ENCODE assay signal across 21 cellular contexts in genomic region chr5:89871906-89872305, GRCh38.
"Had no signal": no experiment of that assay in that cellular context is flagged by ENCODE, and none has a peak within 500 bp of the region (broad histone marks: within the 10 kb centered on the region; RNA-seq: fewer than 3 reads in every experiment).

No MANE protein-coding gene starts in this region.

- DNase-seq: activated CD4-positive, alpha-beta T cell treated with anti-CD3 and anti-CD28 coated beads, Interleukin-2, amount 10 ng/mL, durations not matched to agents 24 days and 14 days; activated CD8-positive, alpha-beta memory T cell treated with anti-CD3 and anti-CD28 coated beads, Interleukin-2, amount 10 ng/mL, durations not matched to agents 7 days and 5 days; activated CD8-positive, alpha-beta T cell treated with anti-CD3 and anti-CD28 coated beads for 36 hours; activated effector memory CD4-positive, alpha-beta T cell treated with anti-CD3 and anti-CD28 coated beads, Interleukin-2, amount 50 U/mL, for 16 hours; activated naive CD4-positive, alpha-beta T cell treated with anti-CD3 and anti-CD28 coated beads, Interleukin-2, amount 10 ng/mL, durations not matched to agents 7 days and 5 days; activated T-cell treated with anti-CD3 and anti-CD28 coated beads for 4 hours; amygdala; effector CD4-positive, alpha-beta T cell; gastrocnemius medialis; hypothalamus; naive B cell; nucleus accumbens; sigmoid colon; stimulated activated CD4-positive, alpha-beta T cell treated with anti-CD3 and anti-CD28 coated beads, Interleukin-2, amount 100 ng/mL, for 48 hours; stimulated activated CD8-positive, alpha-beta memory T cell treated with anti-CD3 and anti-CD28 coated beads, Interleukin-4, amount 100 ng/mL, for 48 hours; stimulated activated naive CD4-positive, alpha-beta T cell; T-cell; testis had no signal

- H3K4me3 ChIP-seq: cardiac muscle cell, sigmoid colon, testis had no signal

- H3K9me3 ChIP-seq: gastrocnemius medialis, testis had no signal

- ATAC-seq: activated CD4-positive, CD25-positive, alpha-beta regulatory T cell treated with anti-CD3 and anti-CD28 coated beads, Interleukin-2, amount 50 U/mL, for 24 hours; activated CD8-positive, alpha-beta memory T cell treated with anti-CD3 and anti-CD28 coated beads, Interleukin-2, amount 10 ng/mL, durations not matched to agents 7 days and 5 days; activated CD8-positive, alpha-beta T cell treated with anti-CD3 and anti-CD28 coated beads for 36 hours; gastrocnemius medialis; T-cell had no signal

- H3K27ac ChIP-seq: cardiac muscle cell, gastrocnemius medialis, sigmoid colon, testis, VCaP had no signal

- H3K36me3 ChIP-seq: cardiac muscle cell, gastrocnemius medialis, sigmoid colon had no signal

- H3K27me3 ChIP-seq: cardiac muscle cell, gastrocnemius medialis, sigmoid colon, testis had no signal

- H3K4me1 ChIP-seq: gastrocnemius medialis, sigmoid colon, testis had no signal
